Comparison of ENCODE assay signal across 24 cellular contexts in genomic region chrY:2857068-2857467, GRCh38. TPM values are rescaled to one million over a fixed set of nuclear protein-coding genes. Genes with fewer than 3 reads are reported as not detected.
DNase-seq lines count a peak whose midpoint lies in the region; ATAC-seq lines count a peak whose summit lies in the region.
"Had no signal": no experiment of that assay in that cellular context is flagged by ENCODE, and none has a peak within 500 bp of the region (broad histone marks: within the 10 kb centered on the region; RNA-seq: fewer than 3 reads in every experiment).

No MANE protein-coding gene starts in this region.

- POLR2A ChIA-PET in activated CD4-positive, alpha-beta memory T cell treated with anti-CD3 and anti-CD28 coated beads for 36 hours (lab: Charles Lee): no interaction called here

- DNase-seq in activated naive CD4-positive, alpha-beta T cell treated with anti-CD3 and anti-CD28 coated beads, Interleukin-2, amount 50 U/mL, for 72 hours (ENCODE audit: low spot score in 2 of 2): no peak
- DNase-seq in activated naive CD4-positive, alpha-beta T cell treated with anti-CD3 and anti-CD28 coated beads, Interleukin-2, amount 50 U/mL, for 16 hours: no peak
- DNase-seq in activated CD4-positive, alpha-beta memory T cell treated with anti-CD3 and anti-CD28 coated beads for 36 hours: no peak
- no peak for DNase-seq in central memory CD8-positive, alpha-beta T cell (ENCODE audit: low spot score in 2 of 2)
- no peak for DNase-seq in inferior parietal cortex (ENCODE audit: extremely low spot score)
- DNase-seq: activated CD8-positive, alpha-beta memory T cell treated with anti-CD3 and anti-CD28 coated beads, Interleukin-2, amount 50 U/mL, for 48 hours; activated effector memory CD4-positive, alpha-beta T cell treated with anti-CD3 and anti-CD28 coated beads, Interleukin-2, amount 50 U/mL, for 16 hours; anterior cingulate cortex; cortex of kidney; DND-41; foreskin melanocyte; Kasumi-1; mucosa of descending colon; NCI-H146; NCI-H2107; NCI-H748 treated with DMSO at 0.1 percent for 48 hours; nephron progenitor cell; pancreas; retina; stimulated activated CD8-positive, alpha-beta memory T cell treated with anti-CD3 and anti-CD28 coated beads, Interleukin-4, amount 100 ng/mL, for 48 hours had no signal

- peak; percentile 79 to 88 for ATAC-seq in activated naive CD4-positive, alpha-beta T cell treated with anti-CD3 and anti-CD28 coated beads, Interleukin-2, amount 50 U/mL, for 72 hours
- peak; percentile 82 for ATAC-seq in central memory CD8-positive, alpha-beta T cell (replicated peaks; ENCODE audit: extremely low read depth, poor library complexity, severe bottlenecking)
- no peak for ATAC-seq in HG02970 (IDR thresholded peaks at IDR 0.05; ENCODE audit: low FRiP score, unreplicated experiment)
- ATAC-seq in GM21786 (IDR thresholded peaks at IDR 0.05; ENCODE audit: unreplicated experiment): no peak
- ATAC-seq: mucosa of descending colon, pancreas had no signal

- no peak overlapping the region for H3K4me3 Mint-ChIP-seq in activated CD4-positive, alpha-beta memory T cell treated with anti-CD3 and anti-CD28 coated beads for 36 hours
- H3K4me3 Mint-ChIP-seq in central memory CD8-positive, alpha-beta T cell: peak overlapping the region; percentile 36
- H3K4me3 Mint-ChIP-seq: nephron progenitor cell, type B pancreatic cell had no signal

- H3K9me3 Mint-ChIP-seq in activated naive CD4-positive, alpha-beta T cell treated with anti-CD3 and anti-CD28 coated beads, Interleukin-2, amount 50 U/mL, for 72 hours: no peaks in the 10 kb centered on the region
- H3K9me3 Mint-ChIP-seq in activated CD4-positive, alpha-beta memory T cell treated with anti-CD3 and anti-CD28 coated beads for 36 hours: no peaks in the 10 kb centered on the region
- H3K9me3 Mint-ChIP-seq in central memory CD8-positive, alpha-beta T cell: no peaks in the 10 kb centered on the region
- H3K9me3 Mint-ChIP-seq: nephron progenitor cell, type B pancreatic cell had no signal

- intact Hi-C loops in activated CD4-positive, alpha-beta memory T cell treated with anti-CD3 and anti-CD28 coated beads for 36 hours (cut with micrococcal nuclease): loop anchor here (2.0 to 5.0 kb wide), 2 partner anchors 80 to 145 kb away; no protein-coding TSS in a partner anchor

- no peaks in the 10 kb centered on the region for H3K27me3 Mint-ChIP-seq in activated CD4-positive, alpha-beta memory T cell treated with anti-CD3 and anti-CD28 coated beads for 36 hours
- H3K27me3 Mint-ChIP-seq in central memory CD8-positive, alpha-beta T cell: no peaks in the 10 kb centered on the region
- H3K27me3 Mint-ChIP-seq: type B pancreatic cell had no signal

- peak overlapping the region in 1 of 2 donors; percentile 78 for H3K27ac Mint-ChIP-seq in activated naive CD4-positive, alpha-beta T cell treated with anti-CD3 and anti-CD28 coated beads, Interleukin-2, amount 50 U/mL, for 72 hours
- H3K27ac Mint-ChIP-seq in activated CD4-positive, alpha-beta memory T cell treated with anti-CD3 and anti-CD28 coated beads for 36 hours: peak overlapping the region; percentile 57
- peak overlapping the region; percentile 41 for H3K27ac Mint-ChIP-seq in central memory CD8-positive, alpha-beta T cell (ENCODE audit: low read depth)
- H3K27ac Mint-ChIP-seq: nephron progenitor cell, type B pancreatic cell had no signal

- peaks cover 37 to 54% of the 10 kb centered on the region in 2 donors for H3K36me3 Mint-ChIP-seq in activated naive CD4-positive, alpha-beta T cell treated with anti-CD3 and anti-CD28 coated beads, Interleukin-2, amount 50 U/mL, for 72 hours
- peaks cover 66% of the 10 kb centered on the region for H3K36me3 Mint-ChIP-seq in activated CD4-positive, alpha-beta memory T cell treated with anti-CD3 and anti-CD28 coated beads for 36 hours
- peaks cover 94% of the 10 kb centered on the region for H3K36me3 Mint-ChIP-seq in central memory CD8-positive, alpha-beta T cell (ENCODE audit: insufficient read depth)
- H3K36me3 Mint-ChIP-seq: type B pancreatic cell had no signal

- peaks cover 80% of the 10 kb centered on the region for H3K4me1 Mint-ChIP-seq in activated CD4-positive, alpha-beta memory T cell treated with anti-CD3 and anti-CD28 coated beads for 36 hours (ENCODE audit: low read depth)
- H3K4me1 Mint-ChIP-seq in central memory CD8-positive, alpha-beta T cell: peaks cover 81% of the 10 kb centered on the region
- H3K4me1 Mint-ChIP-seq: nephron progenitor cell had no signal

- CTCF ChIA-PET in activated CD4-positive, alpha-beta memory T cell treated with anti-CD3 and anti-CD28 coated beads for 36 hours (lab: Charles Lee): no interaction called here

RNA-seq across cellular contexts. Expression of gene RPS4Y1, which starts 15.7 kb away (rescaled TPM):
- total RNA-seq in activated naive CD4-positive, alpha-beta T cell treated with anti-CD3 and anti-CD28 coated beads, Interleukin-2, amount 50 U/mL, for 72 hours: 100 to 1,000 TPM; 297 to 313 TPM
- total RNA-seq in activated CD4-positive, alpha-beta memory T cell treated with anti-CD3 and anti-CD28 coated beads for 36 hours: 100 to 1,000 TPM; 295 to 302 TPM
- total RNA-seq: cardiac septum had no signal

Comparison
In these comparisons a context has a peak if more than half of its experiments do, and no peak if none do; other contexts are left out.
1. ATAC-seq: peak in activated naive CD4-positive, alpha-beta T cell treated with anti-CD3 and anti-CD28 coated beads, Interleukin-2, amount 50 U/mL, for 72 hours (2 of 2) and central memory CD8-positive, alpha-beta T cell (single experiment); none in HG02970 (single experiment) and GM21786 (single experiment).